Comparison of ENCODE assay signal across 28 cellular contexts in the genomic region with DNA sequence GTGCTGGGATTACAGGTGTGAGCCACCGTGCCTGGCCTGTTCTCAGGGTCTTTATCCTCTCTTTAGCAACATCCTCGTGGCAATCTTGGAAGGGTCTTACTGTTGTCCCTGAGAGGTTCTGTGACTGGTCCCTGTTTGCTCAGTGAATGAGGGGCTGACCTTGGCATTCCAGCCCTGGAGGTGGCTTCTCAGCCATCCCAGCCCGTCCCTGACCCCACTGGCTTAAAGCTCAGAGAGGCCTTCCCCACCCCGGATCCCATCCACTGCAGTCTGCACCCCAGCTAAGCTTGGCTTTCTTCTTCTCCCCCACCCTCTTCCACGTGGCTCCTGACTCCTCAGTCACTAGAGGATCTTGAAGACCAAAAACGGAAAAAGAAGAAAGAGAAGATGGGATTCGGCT.
"Had no signal": no experiment of that assay in that cellular context is flagged by ENCODE, and none has a peak within 500 bp of the region (broad histone marks: within the 10 kb centered on the region; RNA-seq: fewer than 3 reads in every experiment).

No MANE protein-coding gene starts in this region.

- H3K4me1 Mint-ChIP-seq: naive B cell; neural progenitor cell; stimulated activated naive B cell treated with anti-CD40 and anti-IgM and Interleukin-4, amounts not matched to agents 10 μg/mL and 1 μg/mL and 100 μg/mL, for 72 hours had no signal

- H3K27ac ChIP-seq: heart right ventricle, hepatocyte, left lung, lower lobe of right lung, neural progenitor cell, neutrophil, ovary, right atrium auricular region, right lobe of liver, stomach, thyroid gland, transverse colon, upper lobe of right lung had no signal

- H2AFZ ChIP-seq: hepatocyte, neural progenitor cell had no signal

- H3K79me2 ChIP-seq: hepatocyte had no signal

- DNase-seq: heart right ventricle; kidney glomerular epithelial cell; left colon; lower lobe of right lung; mammary epithelial cell; mesenchymal stem cell; naive B cell; occipital lobe; ovary; right lobe of liver; stimulated activated CD4-positive, alpha-beta T cell treated with anti-CD3 and anti-CD28 coated beads, Interleukin-1b, Interleukin-23, amount 100 ng/mL, for 48 hours; stimulated activated CD4-positive, alpha-beta T cell treated with anti-CD3 and anti-CD28 coated beads, Interleukin-2, amount 100 ng/mL, for 48 hours; stimulated activated CD4-positive, alpha-beta T cell treated with anti-CD3 and anti-CD28 coated beads, Interleukin-4, amount 100 ng/mL, for 4 hours; stimulated activated naive B cell treated with anti-CD40 and anti-IgM and Interleukin-4, amounts not matched to agents 10 μg/mL and 1 μg/mL and 100 μg/mL, for 72 hours; stimulated activated naive CD8-positive, alpha-beta T cell treated with anti-CD3 and anti-CD28 coated beads, Interleukin-15, Interleukin-2, amounts not matched to agents 100 U/mL and 50 U/mL, for 24 hours; stomach; testis; thyroid gland; transverse colon; upper lobe of right lung had no signal

- H3K4me1 ChIP-seq: heart right ventricle, left lung, lower lobe of right lung, neural progenitor cell, right atrium auricular region, right lobe of liver, stomach, thyroid gland, transverse colon, upper lobe of right lung had no signal

- H3K36me3 Mint-ChIP-seq: naive B cell; stimulated activated naive B cell treated with anti-CD40 and anti-IgM and Interleukin-4, amounts not matched to agents 10 μg/mL and 1 μg/mL and 100 μg/mL, for 72 hours had no signal

- H3K9ac ChIP-seq: neural progenitor cell had no signal

- H3K4me3 ChIP-seq: heart right ventricle, hepatocyte, left lung, lower lobe of right lung, neural progenitor cell, ovary, right atrium auricular region, right lobe of liver, smooth muscle cell, stomach, testis, thyroid gland, transverse colon, upper lobe of right lung had no signal

- ATAC-seq: heart right ventricle; left colon; right lobe of liver; stimulated activated naive B cell treated with anti-CD40 and anti-IgM and Interleukin-4, amounts not matched to agents 10 μg/mL and 1 μg/mL and 100 μg/mL, for 72 hours; stimulated activated naive CD8-positive, alpha-beta T cell treated with anti-CD3 and anti-CD28 coated beads, Interleukin-15, Interleukin-2, amounts not matched to agents 100 U/mL and 50 U/mL, for 24 hours had no signal

- H3K27ac Mint-ChIP-seq: naive B cell; nephron; neural progenitor cell; progenitor cell of endocrine pancreas; stimulated activated naive B cell treated with anti-CD40 and anti-IgM and Interleukin-4, amounts not matched to agents 10 μg/mL and 1 μg/mL and 100 μg/mL, for 72 hours had no signal

- H3K27me3 Mint-ChIP-seq: naive B cell; progenitor cell of endocrine pancreas; stimulated activated naive B cell treated with anti-CD40 and anti-IgM and Interleukin-4, amounts not matched to agents 10 μg/mL and 1 μg/mL and 100 μg/mL, for 72 hours had no signal

- H3K4me2 ChIP-seq: hepatocyte, neural progenitor cell, smooth muscle cell had no signal

- H3K27me3 ChIP-seq: heart right ventricle, hepatocyte, left lung, neural progenitor cell, neutrophil, ovary, right atrium auricular region, right lobe of liver, stomach, testis, thyroid gland, transverse colon, upper lobe of right lung had no signal

- H3K4me3 Mint-ChIP-seq: naive B cell; nephron; neural progenitor cell; stimulated activated naive B cell treated with anti-CD40 and anti-IgM and Interleukin-4, amounts not matched to agents 10 μg/mL and 1 μg/mL and 100 μg/mL, for 72 hours had no signal

- H3K36me3 ChIP-seq: neural progenitor cell, neutrophil, ovary, right atrium auricular region, right lobe of liver, transverse colon had no signal

- H3K9me3 ChIP-seq: lower lobe of right lung, neutrophil, ovary, right lobe of liver, testis, thyroid gland, transverse colon, upper lobe of right lung had no signal
